In genomic region chr22:42856179-42856864, GRCh38 we compare ENCODE assay signal across 1 cellular context.
TF ChIP-seq lines count a peak whose summit lies in the region.

No MANE protein-coding gene starts in this region.

TF ChIP-seq in GM12878, 131 proteins besides CTCF, POLR2A, EP300 and RAD21 (continued from another document and continues in another):
- no peak for TF ChIP-seq REST (IDR thresholded peaks at IDR 0.05; ENCODE audit: low read depth, low read length)
- TF ChIP-seq SREBF1 (IDR thresholded peaks at IDR 0.05; ENCODE audit: low read length), result no peak
- no peak for TF ChIP-seq MTA2 (IDR thresholded peaks at IDR 0.05; ENCODE audit: low read depth)
- no peak for TF ChIP-seq CUX1 (IDR thresholded peaks at IDR 0.05; ENCODE audit: insufficient replicate concordance, low read depth, low read length)
- no peak for TF ChIP-seq RB1 (IDR thresholded peaks at IDR 0.05; ENCODE audit: borderline replicate concordance)
- TF ChIP-seq ZNF24 (IDR thresholded peaks at IDR 0.05), result no peak
- TF ChIP-seq NR2C1 (IDR thresholded peaks at IDR 0.05), result no peak; the same call in 1 of the 2 replicates
- no peak for TF ChIP-seq SIX5 (IDR thresholded peaks at IDR 0.05; ENCODE audit: low read depth, low read length, severe bottlenecking)
- TF ChIP-seq POLR2AphosphoS5 (IDR thresholded peaks at IDR 0.05; ENCODE audit: low read length), result no peak; the same call in 1 of the 2 replicates
- TF ChIP-seq SUPT20H (IDR thresholded peaks at IDR 0.05; ENCODE audit: borderline replicate concordance, control insufficient read depth, low read depth, low read length), result no peak
- TF ChIP-seq PBX3 (IDR thresholded peaks at IDR 0.05; ENCODE audit: insufficient replicate concordance, low read depth, low read length), result no peak
- TF ChIP-seq ZNF384 (IDR thresholded peaks at IDR 0.05; ENCODE audit: borderline replicate concordance, low read depth, low read length), result no peak
- TF ChIP-seq CHD2 (IDR thresholded peaks at IDR 0.05; ENCODE audit: borderline replicate concordance, low read depth, low read length), result no peak
- TF ChIP-seq TCF7 (IDR thresholded peaks at IDR 0.05; ENCODE audit: borderline replicate concordance), result no peak
- TF ChIP-seq BHLHE40 (IDR thresholded peaks at IDR 0.05; ENCODE audit: borderline replicate concordance in 1 of 2, low read depth in 2 of 2, low read length in 1 of 2), result no peak
- no peak; the same call in 1 of the 2 replicates for TF ChIP-seq NKRF (conservative IDR thresholded peaks at IDR 0.05)
- no peak for TF ChIP-seq ZBTB4 (CRISPR knock-in tag; IDR thresholded peaks at IDR 0.05)
- no peak for TF ChIP-seq NFYA (IDR thresholded peaks at IDR 0.05; ENCODE audit: borderline replicate concordance, low read depth, low read length)
- TF ChIP-seq RBBP5 (conservative IDR thresholded peaks at IDR 0.05), result no peak
- no peak for TF ChIP-seq E2F4 (IDR thresholded peaks at IDR 0.05; ENCODE audit: low read depth, low read length)
- no peak for TF ChIP-seq MYB (IDR thresholded peaks at IDR 0.05; ENCODE audit: borderline replicate concordance, low read depth, low read length)
- TF ChIP-seq TARDBP (IDR thresholded peaks at IDR 0.05; ENCODE audit: borderline replicate concordance), result no peak
- TF ChIP-seq GATAD2B (conservative IDR thresholded peaks at IDR 0.05; ENCODE audit: low read depth), result no peak
- TF ChIP-seq BCL11A (IDR thresholded peaks at IDR 0.05; ENCODE audit: low read depth, low read length), result no peak
- no peak for TF ChIP-seq DPF2 (IDR thresholded peaks at IDR 0.05)
- no peak for TF ChIP-seq POU2F2 (IDR thresholded peaks at IDR 0.05; ENCODE audit: borderline replicate concordance, low read depth, low read length)
- no peak for TF ChIP-seq POLR2AphosphoS2 (IDR thresholded peaks at IDR 0.05; ENCODE audit: low read depth, low read length)
- TF ChIP-seq ZNF687 (IDR thresholded peaks at IDR 0.05), result peak; percentile 27; the same call in 1 of the 2 replicates
- no peak for TF ChIP-seq YY1 (IDR thresholded peaks at IDR 0.05; ENCODE audit: low read depth, low read length)
- peak; percentile 7 to 68; a peak in 3 of 4 replicates for TF ChIP-seq IKZF2 (IDR thresholded peaks at IDR 0.05)
- no peak for TF ChIP-seq TAF1 (IDR thresholded peaks at IDR 0.05; ENCODE audit: borderline replicate concordance, low read depth, low read length)
- TF ChIP-seq ZZZ3 (IDR thresholded peaks at IDR 0.05; ENCODE audit: control insufficient read depth, insufficient read length, low read depth), result no peak
- no peak for TF ChIP-seq ZNF622 (IDR thresholded peaks at IDR 0.05)
- peak in 1 of 2 experiments; percentile 70; a peak in 1 of 3 replicates for TF ChIP-seq EGR1 (IDR thresholded peaks at IDR 0.05; ENCODE audit: borderline replicate concordance in 1 of 2, low read depth in 2 of 2, low read length in 2 of 2)
- no peak for TF ChIP-seq IRF3 (IDR thresholded peaks at IDR 0.05)
- no peak for TF ChIP-seq MEF2A (IDR thresholded peaks at IDR 0.05; ENCODE audit: insufficient read depth, low read depth, low read length)
- TF ChIP-seq JUNB (IDR thresholded peaks at IDR 0.05), result no peak
